8 cellular contexts compared by ENCODE assay signal in genomic region chr2:219443016-219443696, GRCh38. TPM values are rescaled to one million over a fixed set of nuclear protein-coding genes. Genes with fewer than 3 reads are reported as not detected.
DNase-seq lines count a peak whose midpoint lies in the region; ATAC-seq and TF ChIP-seq lines count a peak whose summit lies in the region.
"Had no signal": no experiment of that assay in that cellular context is flagged by ENCODE, and none has a peak within 500 bp of the region (broad histone marks: within the 10 kb centered on the region; RNA-seq: fewer than 3 reads in every experiment).

No MANE protein-coding gene starts in this region.

- H3K4me3 Mint-ChIP-seq in activated B cell treated with CpG ODN at 0.5 μM for 24 hours = peak overlapping the region; percentile 78

- TF ChIP-seq CTCF in activated B cell treated with CpG ODN at 0.5 μM for 24 hours (IDR thresholded peaks at IDR 0.05) = no peak
- no peak for TF ChIP-seq CTCF in hepatocyte (IDR thresholded peaks at IDR 0.05; ENCODE audit: poor library complexity)
- no peak for TF ChIP-seq CTCF in smooth muscle cell (IDR thresholded peaks at IDR 0.05; ENCODE audit: borderline replicate concordance, insufficient read depth, poor library complexity, severe bottlenecking)

- H3K4me3 ChIP-seq in hepatocyte (no peak overlapping the region), smooth muscle cell (peak overlapping the region; percentile 63)

- intact Hi-C loops in activated B cell treated with CpG ODN at 0.5 μM for 24 hours (cut with micrococcal nuclease) = no loop called here

- no peaks in the 10 kb centered on the region for H3K36me3 Mint-ChIP-seq in activated B cell treated with CpG ODN at 0.5 μM for 24 hours (ENCODE audit: low read depth)

- no peaks in the 10 kb centered on the region for H3K9me2 ChIP-seq in hepatocyte (replicated peaks; ENCODE audit: insufficient read depth)

- H3K27ac Mint-ChIP-seq in activated B cell treated with CpG ODN at 0.5 μM for 24 hours = no peak overlapping the region

- H4K20me1 ChIP-seq in hepatocyte (ENCODE audit: insufficient read depth, poor library complexity, severe bottlenecking) (no peaks in the 10 kb centered on the region), smooth muscle cell (ENCODE audit: low read depth) (no peaks in the 10 kb centered on the region)

- H2AFZ ChIP-seq in hepatocyte (no peak overlapping the region), smooth muscle cell (ENCODE audit: low read depth) (no peak overlapping the region)

- H3K9me3 ChIP-seq in ES-I3 (ENCODE audit: control insufficient read depth, insufficient read depth, low read length) (no peaks in the 10 kb centered on the region), hepatocyte (ENCODE audit: low read depth) (no peaks in the 10 kb centered on the region), smooth muscle cell (replicated peaks; ENCODE audit: low read depth) (no peaks in the 10 kb centered on the region)

- H3K4me1 ChIP-seq in ES-I3 (ENCODE audit: insufficient read depth, low read length) = peaks cover 18% of the 10 kb centered on the region
- peaks cover 24% of the 10 kb centered on the region for H3K4me1 ChIP-seq in hepatocyte (ENCODE audit: insufficient read depth)
- peaks cover 18% of the 10 kb centered on the region for H3K4me1 ChIP-seq in smooth muscle cell (ENCODE audit: low read depth)

- H3K4me1 Mint-ChIP-seq in activated B cell treated with CpG ODN at 0.5 μM for 24 hours = peaks cover 16% of the 10 kb centered on the region

- no peaks in the 10 kb centered on the region for H3K36me3 ChIP-seq in ES-I3 (ENCODE audit: insufficient read depth, low read length)
- H3K36me3 ChIP-seq in hepatocyte (replicated peaks; ENCODE audit: insufficient read depth, low read depth) = no peaks in the 10 kb centered on the region
- H3K36me3 ChIP-seq in smooth muscle cell (ENCODE audit: low read depth) = no peaks in the 10 kb centered on the region

- ATAC-seq in activated B cell treated with CpG ODN at 0.5 μM for 24 hours (ENCODE audit: low read depth) (no peak), HG02588 (IDR thresholded peaks at IDR 0.05; ENCODE audit: unreplicated experiment) (no peak), HG03196 (IDR thresholded peaks at IDR 0.05; ENCODE audit: unreplicated experiment) (no peak)

- POLR2A ChIA-PET in activated B cell treated with CpG ODN at 0.5 μM for 24 hours (lab: Charles Lee) = no interaction called here

- H3K27me3 Mint-ChIP-seq in activated B cell treated with CpG ODN at 0.5 μM for 24 hours = peaks cover 51% of the 10 kb centered on the region

- WGBS in hepatocyte (ENCODE audit: low lambda C conversion rate, missing lambda C conversion rate) = 88% methylated on average over 10 of the region's 12 CpGs
- WGBS in smooth muscle cell (ENCODE audit: low lambda C conversion rate) = 70% methylated on average over 12 of the region's 12 CpGs

- H3F3A ChIP-seq in smooth muscle cell (ENCODE audit: low read depth) = no peaks in the 10 kb centered on the region

- H3K27ac ChIP-seq in hepatocyte = no peak overlapping the region
- no peak overlapping the region for H3K27ac ChIP-seq in smooth muscle cell (ENCODE audit: low read depth)

- peaks cover 10% of the 10 kb centered on the region for H3K27me3 ChIP-seq in hepatocyte
- no peaks in the 10 kb centered on the region for H3K27me3 ChIP-seq in smooth muscle cell (ENCODE audit: low read depth)

- DNase-seq in activated B cell treated with CpG ODN at 0.5 μM for 24 hours = no peak
- DNase-seq in hepatocyte (ENCODE audit: low spot score) = no peak
- no peak for DNase-seq in smooth muscle cell (lab: John Stamatoyannopoulos, UW; ENCODE audit: unreplicated experiment)
- DNase-seq in CD1c-positive myeloid dendritic cell (ENCODE audit: extremely low spot score) = no peak
- DNase-seq: SW 1271 had no signal

- H3K4me2 ChIP-seq in hepatocyte (peak overlapping the region; percentile 99), smooth muscle cell (peak overlapping the region; percentile 89)

- CTCF ChIA-PET in activated B cell treated with CpG ODN at 0.5 μM for 24 hours (lab: Charles Lee) = no interaction called here

- no peaks in the 10 kb centered on the region for H3K79me2 ChIP-seq in hepatocyte
- no peaks in the 10 kb centered on the region for H3K79me2 ChIP-seq in smooth muscle cell (ENCODE audit: low read depth)

- H3K9me3 Mint-ChIP-seq in activated B cell treated with CpG ODN at 0.5 μM for 24 hours = no peaks in the 10 kb centered on the region

- H3K9ac ChIP-seq in ES-I3 (ENCODE audit: low read depth, low read length) = 0 out of 2 replicates have a peak overlapping the region, but pooled peaks have one; percentile 53
- H3K9ac ChIP-seq in smooth muscle cell (ENCODE audit: low read depth) = no peak overlapping the region

RNA-seq across cellular contexts. Expression of gene SPEG, which starts 8.5 kb away (rescaled TPM):
- total RNA-seq in activated B cell treated with CpG ODN at 0.5 μM for 24 hours (0.09 and 0.42 TPM in 2 replicates), hepatocyte (21.1 and 21.6 TPM in 2 replicates), smooth muscle cell (14.9 and 38.8 TPM in 2 replicates)
- polyA plus RNA-seq in hepatocyte (35.8 and 40.0 TPM in 2 replicates), smooth muscle cell (37.8 and 40.5 TPM in 2 replicates)

RNA-seq across cellular contexts. Expression of gene DES, which starts 25.0 kb away (rescaled TPM):
- total RNA-seq in activated B cell treated with CpG ODN at 0.5 μM for 24 hours = not detected in 2 replicates
- total RNA-seq in hepatocyte = 103 and 114 TPM in 2 replicates
- 58.5 and 60.9 TPM in 2 replicates for polyA plus RNA-seq in hepatocyte
- 103 and 127 TPM in 2 replicates for total RNA-seq in smooth muscle cell
- 106 and 109 TPM in 2 replicates for polyA plus RNA-seq in smooth muscle cell

RNA-seq across cellular contexts. Expression of gene DNPEP, which starts 55.4 kb away (rescaled TPM):
- 89.0 and 93.4 TPM in 2 replicates for total RNA-seq in activated B cell treated with CpG ODN at 0.5 μM for 24 hours
- 53.5 and 72.0 TPM in 2 replicates for total RNA-seq in hepatocyte
- 79.0 and 87.7 TPM in 2 replicates for polyA plus RNA-seq in hepatocyte
- total RNA-seq in smooth muscle cell = 24.9 and 137 TPM in 2 replicates
- polyA plus RNA-seq in smooth muscle cell = 48.1 and 61.8 TPM in 2 replicates

RNA-seq across cellular contexts. Expression of gene GMPPA, which starts 55.5 kb away (rescaled TPM):
- total RNA-seq in activated B cell treated with CpG ODN at 0.5 μM for 24 hours = 32.9 and 33.0 TPM in 2 replicates
- 51.3 and 76.5 TPM in 2 replicates for total RNA-seq in hepatocyte
- polyA plus RNA-seq in hepatocyte = 67.8 and 75.6 TPM in 2 replicates
- 52.2 and 59.3 TPM in 2 replicates for total RNA-seq in smooth muscle cell
- polyA plus RNA-seq in smooth muscle cell = 77.8 and 81.7 TPM in 2 replicates

Comparison
In these comparisons a context has a peak if more than half of its experiments do, and no peak if none do; other contexts are left out.
1. RNA of gene SPEG, which starts 8.5 kb away (total RNA-seq): 21.1 to 21.6 TPM in hepatocyte and 14.9 to 38.8 TPM in smooth muscle cell; 0.09 to 0.42 TPM in activated B cell treated with CpG ODN at 0.5 μM for 24 hours; every median in the first group is over 10 times any median in the second.
2. RNA of gene DES, which starts 25.0 kb away (total RNA-seq): 103 to 114 TPM in hepatocyte and 103 to 127 TPM in smooth muscle cell; not detected in activated B cell treated with CpG ODN at 0.5 μM for 24 hours; every median in the first group is over 100 times any median in the second.